In genomic region chr1:167430134-167430848, GRCh38 we compare ENCODE assay signal across 9 cellular contexts.
DNase-seq lines count a peak whose midpoint lies in the region; ATAC-seq and TF ChIP-seq lines count a peak whose summit lies in the region.
"Had no signal": no experiment of that assay in that cellular context is flagged by ENCODE, and none has a peak within 500 bp of the region (broad histone marks: within the 10 kb centered on the region; RNA-seq: fewer than 3 reads in every experiment).

No MANE protein-coding gene starts in this region.

- H3K36me3 ChIP-seq in gastroesophageal sphincter, result peaks cover 0 to 5% of the 10 kb centered on the region in 2 donors

- TF ChIP-seq CTCF in GM12865 (IDR thresholded peaks at IDR 0.05; ENCODE audit: insufficient read depth, low read depth, low read length, missing control alignments) (no peak), gastroesophageal sphincter (IDR thresholded peaks at IDR 0.05) (no peak)

- no peak for TF ChIP-seq POLR2A in gastroesophageal sphincter (IDR thresholded peaks at IDR 0.05)

- peak; percentile 41 for ATAC-seq in GM21360 (IDR thresholded peaks at IDR 0.05; ENCODE audit: unreplicated experiment)
- peak; percentile 28 for ATAC-seq in gastroesophageal sphincter
- ATAC-seq in GM21423 (IDR thresholded peaks at IDR 0.05; ENCODE audit: unreplicated experiment), result no peak
- ATAC-seq in HG02884 (IDR thresholded peaks at IDR 0.05; ENCODE audit: unreplicated experiment), result no peak
- no peak for ATAC-seq in GM21825 (IDR thresholded peaks at IDR 0.05; ENCODE audit: unreplicated experiment)

- no peak overlapping the region for H3K27ac ChIP-seq in gastroesophageal sphincter

- H3K27me3 ChIP-seq in gastroesophageal sphincter, result peaks cover 3% of the 10 kb centered on the region

- 82 to 87% methylated on average over 13 to 14 of the region's 17 CpGs for WGBS in gastroesophageal sphincter (ENCODE audit: low coverage in 1 of 2), 2 donors

- H3K4me3 ChIP-seq in GM12865 (ENCODE audit: low read depth, low read length), result no peak overlapping the region
- H3K4me3 ChIP-seq in gastroesophageal sphincter, result no peak overlapping the region

- DNase-seq in GM12865 (ENCODE audit: low read depth) (peak; percentile 64), NAMALWA (ENCODE audit: low spot score) (peak; percentile 82), SIG-M5 treated with dmso at 0.1 percent for 504 hours (lab: John Stamatoyannopoulos, UW; ENCODE audit: unreplicated experiment) (no peak)
- DNase-seq: NCI-H524 treated with DMSO at 0.1 percent for 48 hours had no signal

- H3K4me1 ChIP-seq in gastroesophageal sphincter, result no peaks in the 10 kb centered on the region

- no peaks in the 10 kb centered on the region for H3K9me3 ChIP-seq in gastroesophageal sphincter

- no peak for TF ChIP-seq EP300 in gastroesophageal sphincter (IDR thresholded peaks at IDR 0.05)

Comparison
In these comparisons a context has a peak if more than half of its experiments do, and no peak if none do; other contexts are left out.
1. ATAC-seq: peak in GM21360 (single experiment) and gastroesophageal sphincter (single experiment); none in GM21423 (single experiment), HG02884 (single experiment) and GM21825 (single experiment).